Comparison of ENCODE assay signal across 20 cellular contexts in genomic region chr3:39457361-39457760, GRCh38. TPM values are rescaled to one million over a fixed set of nuclear protein-coding genes. Genes with fewer than 3 reads are reported as not detected.
DNase-seq lines count a peak whose midpoint lies in the region; ATAC-seq and TF ChIP-seq lines count a peak whose summit lies in the region.
"Had no signal": no experiment of that assay in that cellular context is flagged by ENCODE, and none has a peak within 500 bp of the region (broad histone marks: within the 10 kb centered on the region; RNA-seq: fewer than 3 reads in every experiment).

No MANE protein-coding gene starts in this region.

- H3K9me3 Mint-ChIP-seq in Caco-2 (ENCODE audit: unreplicated experiment), result peaks cover 9% of the 10 kb centered on the region
- H3K9me3 Mint-ChIP-seq: CD8-positive, alpha-beta T cell had no signal

- no peak overlapping the region for H3K9ac ChIP-seq in PC-3 (ENCODE audit: low read length)
- H3K9ac ChIP-seq: BLaER1 treated with 17β-estradiol and CSF1 and Interleukin-3, amounts not matched to agents 10 nM and 100 nM had no signal

- H3K4me3 ChIP-seq in Caco-2 (ENCODE audit: low read depth, low read length), result no peak overlapping the region
- no peak overlapping the region for H3K4me3 ChIP-seq in PC-3 (ENCODE audit: low read length)
- H3K4me3 ChIP-seq in dorsolateral prefrontal cortex, result no peak overlapping the region
- H3K4me3 ChIP-seq: BLaER1 treated with 17β-estradiol and CSF1 and Interleukin-3, amounts not matched to agents 10 nM and 100 nM had no signal

- intact Hi-C loops in Caco-2 (cut with micrococcal nuclease; ENCODE audit: unreplicated experiment), result no loop called here
- intact Hi-C loops in PC-3 (cut with micrococcal nuclease), result no loop called here
- intact Hi-C loops in dorsolateral prefrontal cortex (cut with DNase I), result no loop called here

- no peaks in the 10 kb centered on the region for H3K9me3 ChIP-seq in Caco-2
- no peaks in the 10 kb centered on the region for H3K9me3 ChIP-seq in PC-3 (ENCODE audit: low read length)

- H3K4me1 Mint-ChIP-seq in Caco-2 (ENCODE audit: low read depth, unreplicated experiment), result peaks cover 10% of the 10 kb centered on the region
- H3K4me1 Mint-ChIP-seq: B cell, IgD-negative memory B cell had no signal

- H3K4me1 ChIP-seq in Caco-2 (peaks cover 11% of the 10 kb centered on the region; the same call in 1 of the 2 replicates), PC-3 (ENCODE audit: insufficient read depth, low read length) (no peaks in the 10 kb centered on the region)
- H3K4me1 ChIP-seq: BLaER1 treated with 17β-estradiol and CSF1 and Interleukin-3, amounts not matched to agents 10 nM and 100 nM had no signal

- H3K4me2 ChIP-seq in PC-3 (ENCODE audit: low read length), result no peak overlapping the region
- H3K4me2 ChIP-seq: BLaER1 treated with 17β-estradiol and CSF1 and Interleukin-3, amounts not matched to agents 10 nM and 100 nM had no signal

- H3K27me3 Mint-ChIP-seq in Caco-2 (ENCODE audit: insufficient read depth, unreplicated experiment), result peaks cover 2% of the 10 kb centered on the region

- H3K4me3 Mint-ChIP-seq in Caco-2 (ENCODE audit: unreplicated experiment), result no peak overlapping the region
- H3K4me3 Mint-ChIP-seq: B cell; CD8-positive, alpha-beta T cell; IgD-negative memory B cell had no signal

- no peak for ATAC-seq in PC-3
- no peak for ATAC-seq in HG03196 (IDR thresholded peaks at IDR 0.05; ENCODE audit: unreplicated experiment)
- no peak for ATAC-seq in GM21526 (IDR thresholded peaks at IDR 0.05; ENCODE audit: low FRiP score, unreplicated experiment)
- ATAC-seq: CD8-positive, alpha-beta T cell; HCT116 had no signal

- H3K36me3 ChIP-seq in Caco-2 (ENCODE audit: control insufficient read depth, insufficient read depth, low read length), result no peaks in the 10 kb centered on the region
- H3K36me3 ChIP-seq in PC-3 (ENCODE audit: low read depth, low read length), result no peaks in the 10 kb centered on the region
- H3K36me3 ChIP-seq: BLaER1 treated with 17β-estradiol and CSF1 and Interleukin-3, amounts not matched to agents 10 nM and 100 nM had no signal

- H3F3A ChIP-seq in PC-3 (ENCODE audit: low read length, unreplicated experiment), result no peaks in the 10 kb centered on the region

- POLR2A ChIA-PET in Caco-2 (lab: Charles Lee) (no interaction called here), PC-3 (lab: Charles Lee; ENCODE audit: unreplicated experiment) (no interaction called here)

- no peak overlapping the region for H3K27ac ChIP-seq in PC-3 (ENCODE audit: low read length)
- peak overlapping the region in 54 of 59 donors; percentile 16 to 100 (median 96) for H3K27ac ChIP-seq in dorsolateral prefrontal cortex
- peak overlapping the region; percentile 87 for H3K27ac ChIP-seq in temporal lobe (ENCODE audit: low read depth, low read length)
- H3K27ac ChIP-seq: BLaER1 treated with 17β-estradiol and CSF1 and Interleukin-3, amounts not matched to agents 10 nM and 100 nM had no signal

- H2AFZ ChIP-seq in PC-3 (ENCODE audit: low read length), result 0 out of 2 replicates have a peak overlapping the region, but pooled peaks have one; percentile 38

- no peak for DNase-seq in Caco-2
- no peak for DNase-seq in PC-3
- DNase-seq in dorsolateral prefrontal cortex, result no peak
- DNase-seq: CD8-positive, alpha-beta T cell; DMS 273 treated with DMSO at 0.1 percent for 48 hours; DMS53; DND-41; EL; GOT3; H7; HFFc6 had no signal

- no TSS peak for BruUV-seq in Caco-2 (replicated peaks; lab: Mats Ljungman, UMichigan)
- BruUV-seq in PC-3 (replicated peaks; lab: Mats Ljungman, UMichigan), result no TSS peak

- no peaks in the 10 kb centered on the region for H3K27me3 ChIP-seq in Caco-2 (replicated peaks; ENCODE audit: control insufficient read depth, insufficient read depth, low read length)
- peaks cover 37% of the 10 kb centered on the region for H3K27me3 ChIP-seq in PC-3 (ENCODE audit: low read length)
- H3K27me3 ChIP-seq in dorsolateral prefrontal cortex, result no peaks in the 10 kb centered on the region
- H3K27me3 ChIP-seq: BLaER1 treated with 17β-estradiol and CSF1 and Interleukin-3, amounts not matched to agents 10 nM and 100 nM had no signal

- no peak for TF ChIP-seq CTCF in Caco-2 (IDR thresholded peaks at IDR 0.05; ENCODE audit: insufficient read depth in 1 of 2, low read depth in 1 of 2, low read length in 1 of 2, severe bottlenecking in 1 of 2, unreplicated experiment in 1 of 2)
- no peak for TF ChIP-seq CTCF in PC-3 (conservative IDR thresholded peaks at IDR 0.05; ENCODE audit: low read depth, low read length)
- TF ChIP-seq CTCF in dorsolateral prefrontal cortex (IDR thresholded peaks at IDR 0.05 in 54 of 56, conservative IDR thresholded peaks at IDR 0.05 in 2 of 56; ENCODE audit: low read depth in 1 of 56, partially characterized antibody in 56 of 56), result no peak

- peaks cover 8% of the 10 kb centered on the region for H3K36me3 Mint-ChIP-seq in Caco-2 (ENCODE audit: insufficient read depth, unreplicated experiment)
- H3K36me3 Mint-ChIP-seq: CD8-positive, alpha-beta T cell; IgD-negative memory B cell had no signal

- no peaks in the 10 kb centered on the region for H3K79me2 ChIP-seq in PC-3 (ENCODE audit: low read length)

- H3K27ac Mint-ChIP-seq in Caco-2 (ENCODE audit: unreplicated experiment), result peak overlapping the region; percentile 17
- H3K27ac Mint-ChIP-seq: B cell; CD8-positive, alpha-beta T cell; HFFc6 had no signal

- H3K9me2 ChIP-seq in PC-3 (replicated peaks; ENCODE audit: low read length), result no peaks in the 10 kb centered on the region

- H4K20me1 ChIP-seq in PC-3 (ENCODE audit: low read length), result no peaks in the 10 kb centered on the region
- H4K20me1 ChIP-seq: BLaER1 treated with 17β-estradiol and CSF1 and Interleukin-3, amounts not matched to agents 10 nM and 100 nM had no signal

- CTCF ChIA-PET in Caco-2 (lab: Charles Lee), result no interaction called here
- CTCF ChIA-PET in PC-3 (lab: Charles Lee), result no interaction called here

RNA-seq across cellular contexts. Expression of gene MOBP, which starts 10.1 kb away (rescaled TPM):
- 0.27 and 0.60 TPM in 2 replicates for total RNA-seq in Caco-2 (2022)
- total RNA-seq in PC-3 (2014; rRNA removed), result not detected in 2 replicates
- total RNA-seq in dorsolateral prefrontal cortex, result 1,000 to 10,000 TPM in 11 of 120 experiments, 100 to 1,000 TPM in 101, 10 to 100 TPM in 8; 40.9 to 1,548 (median 379) TPM
- total RNA-seq in temporal lobe, result 0.25 TPM
- total RNA-seq: A172; B cell; CD8-positive, alpha-beta T cell; G401; HFFc6 had no signal

RNA-seq across cellular contexts. Expression of gene RPSA, which starts 50.8 kb away (rescaled TPM):
- total RNA-seq in Caco-2 (2022) (1,548 and 1,562 TPM in 2 replicates), PC-3 (2014; rRNA removed) (2,286 and 2,722 TPM in 2 replicates), dorsolateral prefrontal cortex (100 to 1,000 TPM; 285 to 584 (median 399) TPM), temporal lobe (976 TPM)

Comparison
In these comparisons a context has a peak if more than half of its experiments do, and no peak if none do; other contexts are left out.
1. RNA of gene MOBP, which starts 10.1 kb away (total RNA-seq): 40.9 to 1,548 TPM in dorsolateral prefrontal cortex; 0.27 to 0.60 TPM in Caco-2, 0.25 TPM in temporal lobe (single experiment) and not detected in PC-3; every median in the first group is over 10 times any median in the second.